In genomic region chr2:76870011-76870410, GRCh38 we compare ENCODE assay signal across 1 cellular context.
TF ChIP-seq lines count a peak whose summit lies in the region.

No MANE protein-coding gene starts in this region.

TF ChIP-seq in GM23338, 12 proteins besides CTCF, POLR2A, EP300 and RAD21 (continued from another document):
- TF ChIP-seq REST (IDR thresholded peaks at IDR 0.05; ENCODE audit: unreplicated experiment) (no peak), ETS1 (IDR thresholded peaks at IDR 0.05) (no peak), STAT1 (IDR thresholded peaks at IDR 0.05; ENCODE audit: unreplicated experiment) (no peak), NANOG (IDR thresholded peaks at IDR 0.05; ENCODE audit: borderline replicate concordance) (no peak), POLR2AphosphoS5 (IDR thresholded peaks at IDR 0.05; ENCODE audit: low read depth) (no peak)
